8 cellular contexts compared by ENCODE assay signal in the genomic region with DNA sequence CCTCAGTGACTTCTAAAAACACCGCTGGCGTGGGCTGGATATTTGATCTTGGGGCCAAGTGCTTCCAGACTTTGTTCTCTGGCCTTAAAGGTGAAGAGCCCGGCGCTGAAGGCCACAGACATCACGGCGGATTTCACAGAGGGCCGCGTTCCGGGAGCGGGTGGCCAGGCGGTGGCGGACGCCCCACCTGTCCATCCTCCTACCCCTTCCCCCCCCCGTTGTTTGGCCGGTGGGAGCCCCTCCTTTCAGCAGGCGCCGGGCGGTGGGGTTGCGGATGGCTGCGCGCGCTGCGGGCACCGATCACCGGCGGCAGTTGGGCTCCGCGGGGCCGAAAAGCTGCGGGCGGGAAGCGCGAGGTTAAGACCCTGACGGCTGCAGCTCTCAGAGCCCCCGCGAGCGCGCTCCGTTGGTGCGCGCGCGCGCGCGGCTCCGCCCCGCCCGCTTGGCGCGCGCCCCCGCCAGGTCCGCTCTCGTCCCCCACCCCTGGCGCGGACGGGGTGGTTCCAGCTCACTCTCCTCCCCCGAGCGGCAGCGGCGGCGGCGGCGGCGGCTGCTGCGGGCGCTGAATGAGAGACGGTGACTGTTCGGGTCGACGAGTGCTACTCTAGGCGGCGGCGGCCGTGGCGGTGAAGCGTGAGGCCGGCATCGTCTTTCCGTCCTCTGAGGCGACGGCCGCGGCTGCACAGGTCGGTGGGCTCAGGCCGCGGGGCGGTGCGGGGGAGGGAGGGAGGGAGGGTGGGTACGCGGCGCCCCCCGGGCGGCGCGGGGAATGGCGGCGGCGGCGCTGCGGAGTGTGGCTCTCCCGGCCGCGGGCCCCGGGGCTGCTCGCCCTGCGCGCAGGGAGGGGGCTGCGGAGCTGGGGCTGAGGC. TPM values are rescaled to one million over a fixed set of nuclear protein-coding genes. Genes with fewer than 3 reads are reported as not detected.
DNase-seq lines count a peak whose midpoint lies in the region; ATAC-seq and TF ChIP-seq lines count a peak whose summit lies in the region.

RALGPS2 (plus strand) TSS at position 511 of the 869 bp plus-strand sequence. CDS start 51,521 bp downstream, outside the sequence.

- intact Hi-C loops in testis (cut with DNase I; ENCODE audit: low total_unique reads), result no loop called here

- peaks cover 10% of the 10 kb centered on the region for H3K4me1 Mint-ChIP-seq in activated naive CD4-positive, alpha-beta T cell treated with anti-CD3 and anti-CD28 coated beads, Interleukin-2, amount 10 ng/mL, durations not matched to agents 7 days and 5 days

- H3K27me3 ChIP-seq in gastroesophageal sphincter (no peaks in the 10 kb centered on the region), testis (no peaks in the 10 kb centered on the region)

- CTCF ChIA-PET in activated naive CD4-positive, alpha-beta T cell treated with anti-CD3 and anti-CD28 coated beads, Interleukin-2, amount 10 ng/mL, durations not matched to agents 7 days and 5 days (lab: Charles Lee), result no interaction called here

- peak; percentile 76 for ATAC-seq in GM21515 (IDR thresholded peaks at IDR 0.05; ENCODE audit: unreplicated experiment)
- ATAC-seq in gastroesophageal sphincter, result peak; percentile 87

- TF ChIP-seq CTCF in gastroesophageal sphincter (IDR thresholded peaks at IDR 0.05) (peak in 2 of 4 experiments; percentile 6 to 14), testis (IDR thresholded peaks at IDR 0.05) (no peak)

- H3K27ac ChIP-seq in gastroesophageal sphincter (peak within 1 kb of the TSS in 3 of 4 donors; percentile 75 to 88 (median 85)), testis (peak within 1 kb of the TSS; percentile 90 to 94)

- TF ChIP-seq POLR2A in gastroesophageal sphincter (IDR thresholded peaks at IDR 0.05), result peak; percentile 34 to 44
- TF ChIP-seq POLR2A in testis (IDR thresholded peaks at IDR 0.05), result no peak

- peak within 1 kb of the TSS; percentile 80 for H3K27ac Mint-ChIP-seq in activated naive CD4-positive, alpha-beta T cell treated with anti-CD3 and anti-CD28 coated beads, Interleukin-2, amount 10 ng/mL, durations not matched to agents 7 days and 5 days

- peaks cover 12% of the 10 kb centered on the region for H3K27me3 Mint-ChIP-seq in activated naive CD4-positive, alpha-beta T cell treated with anti-CD3 and anti-CD28 coated beads, Interleukin-2, amount 10 ng/mL, durations not matched to agents 7 days and 5 days

- H3K36me3 ChIP-seq in gastroesophageal sphincter, result no peaks in the 10 kb centered on the region
- no peaks in the 10 kb centered on the region for H3K36me3 ChIP-seq in testis (ENCODE audit: low read depth, missing control alignments)

- peak within 1 kb of the TSS; percentile 80 for H3K4me3 Mint-ChIP-seq in activated naive CD4-positive, alpha-beta T cell treated with anti-CD3 and anti-CD28 coated beads, Interleukin-2, amount 10 ng/mL, durations not matched to agents 7 days and 5 days

- H3K4me3 ChIP-seq in gastroesophageal sphincter, result peak within 1 kb of the TSS; percentile 75 to 93
- H3K4me3 ChIP-seq in testis, result peak within 1 kb of the TSS; percentile 86 to 93

- no peak for TF ChIP-seq EP300 in gastroesophageal sphincter (IDR thresholded peaks at IDR 0.05)

- H3K9me3 ChIP-seq in gastroesophageal sphincter (no peaks in the 10 kb centered on the region), testis (no peaks in the 10 kb centered on the region)

- WGBS in gastroesophageal sphincter (ENCODE audit: low coverage in 1 of 2), 2 donors, result 8 to 11% methylated on average over 5 to 13 of the region's 110 CpGs
- 1 to 6% methylated on average over 7 to 68 of the region's 110 CpGs for WGBS in testis, 2 donors

- no peaks in the 10 kb centered on the region for H3K9me3 Mint-ChIP-seq in activated naive CD4-positive, alpha-beta T cell treated with anti-CD3 and anti-CD28 coated beads, Interleukin-2, amount 10 ng/mL, durations not matched to agents 7 days and 5 days

- DNase-seq in DMS114 treated with DMSO at 0.1 percent for 48 hours (lab: John Stamatoyannopoulos, UW; ENCODE audit: unreplicated experiment) (peak; percentile 36), HuH-7.5 (ENCODE audit: low spot score) (peak; percentile 65), SIG-M5 (lab: John Stamatoyannopoulos, UW) (peak; percentile 20), nucleus accumbens (lab: John Stamatoyannopoulos, UW) (peak in 51 of 56 donors; percentile 6 to 82 (median 47)), testis (peak; percentile 76)
- peak; percentile 73 for DNase-seq in activated naive CD4-positive, alpha-beta T cell treated with anti-CD3 and anti-CD28 coated beads, Interleukin-2, amount 10 ng/mL, durations not matched to agents 7 days and 5 days

- no peaks in the 10 kb centered on the region for H3K36me3 Mint-ChIP-seq in activated naive CD4-positive, alpha-beta T cell treated with anti-CD3 and anti-CD28 coated beads, Interleukin-2, amount 10 ng/mL, durations not matched to agents 7 days and 5 days

- peaks cover 0 to 30% (median 0%) of the 10 kb centered on the region in 3 donors for H3K4me1 ChIP-seq in gastroesophageal sphincter
- H3K4me1 ChIP-seq in testis, result no peaks in the 10 kb centered on the region

RNA-seq across cellular contexts. Expression of gene RALGPS2, which starts in this region (rescaled TPM):
- total RNA-seq in gastroesophageal sphincter (10 to 100 TPM; 12.0 to 17.7 (median 15.1) TPM), testis (10 to 100 TPM; 56.3 to 78.6 TPM)
- 224 TPM for polyA plus RNA-seq in testis (ENCODE audit: insufficient read depth, low read depth, low replicate concordance)

Comparison
In these comparisons a context has a peak if more than half of its experiments do, and no peak if none do; other contexts are left out.
1. Peak in every context shown above with its lines: DNase-seq, ATAC-seq, H3K4me3 ChIP-seq and H3K27ac ChIP-seq.
2. DNase-seq: peak in every context shown above with its lines; median percentile 76 in testis; 73 in activated naive CD4-positive, alpha-beta T cell treated with anti-CD3 and anti-CD28 coated beads, Interleukin-2, amount 10 ng/mL, durations not matched to agents 7 days and 5 days; 65 in HuH-7.5; 47 in nucleus accumbens; 36 in DMS114 treated with DMSO at 0.1 percent for 48 hours; 20 in SIG-M5.